ENCODE assay signal across 8 cellular contexts in genomic region chr1:66764994-66765578, GRCh38. TPM values are rescaled to one million over a fixed set of nuclear protein-coding genes. Genes with fewer than 3 reads are reported as not detected.
DNase-seq lines count a peak whose midpoint lies in the region; ATAC-seq, FAIRE-seq and TF ChIP-seq lines count a peak whose summit lies in the region.

No MANE protein-coding gene starts in this region.

- H3K27me3 ChIP-seq in astrocyte (ENCODE audit: insufficient read depth, low read length), result no peaks in the 10 kb centered on the region

- H3K27ac ChIP-seq in astrocyte (ENCODE audit: low read depth, low read length), result no peak overlapping the region

- no peaks in the 10 kb centered on the region for H3K79me2 ChIP-seq in astrocyte (ENCODE audit: insufficient read depth, low read length)

- no peak overlapping the region for H3K4me3 Mint-ChIP-seq in astrocyte (ENCODE audit: unreplicated experiment)

- H3K9me3 ChIP-seq in astrocyte (ENCODE audit: insufficient read depth, low read depth, low read length), result peaks cover 3% of the 10 kb centered on the region

- H3K36me3 ChIP-seq in astrocyte (ENCODE audit: insufficient read depth, low read length), result no peaks in the 10 kb centered on the region

- H4K20me1 ChIP-seq in astrocyte (ENCODE audit: insufficient read depth, low read length), result no peaks in the 10 kb centered on the region

- no peak overlapping the region for H3K27ac Mint-ChIP-seq in astrocyte (ENCODE audit: unreplicated experiment)

- no peaks in the 10 kb centered on the region for H3K27me3 Mint-ChIP-seq in astrocyte (ENCODE audit: low read depth, unreplicated experiment)

- H3K4me1 Mint-ChIP-seq in astrocyte (ENCODE audit: low read depth, unreplicated experiment), result no peaks in the 10 kb centered on the region

- TF ChIP-seq CTCF in astrocyte (IDR thresholded peaks at IDR 0.05; ENCODE audit: insufficient read depth, low read depth, low read length), result peak; percentile 85

- H3K4me3 ChIP-seq in astrocyte (ENCODE audit: insufficient read depth, low read depth, low read length), result no peak overlapping the region

- peaks cover 4% of the 10 kb centered on the region for H3K9me3 Mint-ChIP-seq in astrocyte (ENCODE audit: unreplicated experiment)

- peak overlapping the region; percentile 23 for H2AFZ ChIP-seq in astrocyte (ENCODE audit: low read depth, low read length)

- DNase-seq in D341Med (ENCODE audit: low spot score), result peak; percentile 40
- peak; percentile 63 for DNase-seq in LHCN-M2 (ENCODE audit: low read depth)
- DNase-seq in SK-MEL-5 (ENCODE audit: low read depth, low spot score), result peak; percentile 68
- peak; percentile 22 for DNase-seq in astrocyte (ENCODE audit: low read depth)
- DNase-seq in iPS-NIHi7 (ENCODE audit: extremely low spot score), result peak; percentile 31
- DNase-seq in stimulated activated CD4-positive, alpha-beta T cell treated with anti-CD3 and anti-CD28 coated beads, Interleukin-1b, Interleukin-23, amount 100 ng/mL, for 48 hours, result peak; percentile 18
- no peak for DNase-seq in activated effector memory CD4-positive, alpha-beta T cell treated with Interleukin-2 at 50 U/mL for 16 hours

- no peak overlapping the region for H3K4me2 ChIP-seq in astrocyte (ENCODE audit: low read length)

- H3K4me1 ChIP-seq in astrocyte (ENCODE audit: insufficient read depth, low read length), result no peaks in the 10 kb centered on the region

- ATAC-seq in GM21390 (IDR thresholded peaks at IDR 0.05; ENCODE audit: unreplicated experiment), result peak; percentile 72

- H3K36me3 Mint-ChIP-seq in astrocyte (ENCODE audit: low read depth, unreplicated experiment), result no peaks in the 10 kb centered on the region

- in situ Hi-C loops in SK-MEL-5 (cut with HindIII; ENCODE audit: low pct_unique_long_range_greater_than_20kb, low sequenced_read_pairs), result no loop called here

- H3K9ac ChIP-seq in astrocyte (ENCODE audit: low read length), result no peak overlapping the region

- FAIRE-seq in astrocyte (lab: Jason Lieb, UNC), result peak; percentile 78

RNA-seq across cellular contexts. Expression of gene DYNLT5, which starts 12.8 kb away (rescaled TPM):
- 4.9 and 5.7 TPM in 2 replicates for total RNA-seq in LHCN-M2 (2014; rRNA removed)
- polyA plus RNA-seq in LHCN-M2 (2012), result 1.3 TPM
- total RNA-seq in SK-MEL-5 (2014; rRNA removed; shearing (Covaris generic)), result not detected in 2 replicates
- not detected in 2 replicates for polyA plus RNA-seq in SK-MEL-5 (2015; cell fraction: cytosol; rRNA removed)
- not detected in 2 replicates for polyA plus RNA-seq in SK-MEL-5 (2015; cell fraction: nucleus; rRNA removed)
- 0.20 TPM in 1 of 2 replicates, not detected in the other for total RNA-seq in astrocyte

RNA-seq across cellular contexts. Expression of gene INSL5, which starts 36.0 kb away (rescaled TPM):
- not detected in 2 replicates for total RNA-seq in LHCN-M2 (2014; rRNA removed)
- polyA plus RNA-seq in LHCN-M2 (2012), result not detected
- not detected in 2 replicates for total RNA-seq in SK-MEL-5 (2014; rRNA removed; shearing (Covaris generic))
- polyA plus RNA-seq in SK-MEL-5 (2015; cell fraction: cytosol; rRNA removed), result not detected in 2 replicates
- not detected in 2 replicates for polyA plus RNA-seq in SK-MEL-5 (2015; cell fraction: nucleus; rRNA removed)
- total RNA-seq in astrocyte, result not detected in 2 replicates
